In genomic region chr2:144524190-144524957, GRCh38 we compare ENCODE assay signal across 7 cellular contexts. TPM values are rescaled to one million over a fixed set of nuclear protein-coding genes. Genes with fewer than 3 reads are reported as not detected.
DNase-seq lines count a peak whose midpoint lies in the region; ATAC-seq, FAIRE-seq and TF ChIP-seq lines count a peak whose summit lies in the region.

No MANE protein-coding gene starts in this region.

- H3K27ac ChIP-seq in H9 (ENCODE audit: insufficient read length, low read depth, low read length), result no peak overlapping the region

- no peak for TF ChIP-seq CTCF in H9 (conservative IDR thresholded peaks at IDR 0.05)

- H2BK20ac ChIP-seq in H9 (ENCODE audit: low read depth, low read length, poor library complexity, severe bottlenecking), result no peak overlapping the region

- no peak overlapping the region for H3K56ac ChIP-seq in H9 (ENCODE audit: insufficient read length, low read depth, low read length)

- no peaks in the 10 kb centered on the region for H4K20me1 ChIP-seq in H9 (ENCODE audit: control insufficient read depth, insufficient read depth, insufficient read length)

- no peak overlapping the region for H2AK5ac ChIP-seq in H9 (ENCODE audit: insufficient read length, low read length)

- no peak overlapping the region for H2BK12ac ChIP-seq in H9 (ENCODE audit: insufficient read length, low read depth, low read length)

- no peak overlapping the region for H4K8ac ChIP-seq in H9 (replicated peaks; ENCODE audit: insufficient read length, low read depth, low read length)

- DNase-seq in H9 (peak; percentile 90), NOMO-1 treated with dmso at 0.1 percent for 144 hours (lab: John Stamatoyannopoulos, UW; ENCODE audit: unreplicated experiment) (peak; percentile 45), cerebellum (ENCODE audit: low spot score) (peak; percentile 14), left kidney (ENCODE audit: low read depth, low spot score) (peak; percentile 80), putamen (ENCODE audit: low spot score) (no peak), HTR-8/SVneo (ENCODE audit: insufficient read length, low spot score) (no peak)
- DNase-seq in stimulated activated naive CD8-positive, alpha-beta T cell treated with anti-CD3 and anti-CD28 coated beads, Interleukin-15, Interleukin-2, amounts not matched to agents 100 U/mL and 50 U/mL, for 24 hours, result peak; percentile 58

- H2BK5ac ChIP-seq in H9 (ENCODE audit: insufficient read length, low read length), result no peak overlapping the region

- peaks cover 32 to 41% of the 10 kb centered on the region in 2 experiments for H3K4me1 Mint-ChIP-seq in H9

- H3K79me2 ChIP-seq in H9 (ENCODE audit: insufficient read depth, low read length), result no peaks in the 10 kb centered on the region

- no peak for FAIRE-seq in HTR-8/SVneo (lab: Jason Lieb, UNC)

- H3K18ac ChIP-seq in H9 (ENCODE audit: insufficient read length, low read depth, low read length), result no peak overlapping the region

- H3K9ac ChIP-seq in H9 (ENCODE audit: extremely low read depth, insufficient read length, low read length), result peak overlapping the region; percentile 31

- no peaks in the 10 kb centered on the region for H3K9me3 ChIP-seq in H9 (ENCODE audit: control insufficient read depth, low read depth, low read length)

- H3K14ac ChIP-seq in H9 (ENCODE audit: insufficient read depth, low read length), result no peak overlapping the region

- H3K4ac ChIP-seq in H9 (ENCODE audit: low read depth, low read length), result no peak overlapping the region

- no peak overlapping the region for H2AFZ ChIP-seq in H9 (ENCODE audit: low read length)

- H2BK120ac ChIP-seq in H9 (ENCODE audit: low read depth, low read length, poor library complexity, severe bottlenecking), result no peak overlapping the region

- H3K9me3 Mint-ChIP-seq in H9, result no peaks in the 10 kb centered on the region; a peak in 1 of 5 replicates

- H3K79me1 ChIP-seq in H9 (ENCODE audit: insufficient read depth, low read depth, low read length, poor library complexity, severe bottlenecking), result no peaks in the 10 kb centered on the region

- H3K4me2 ChIP-seq in H9 (ENCODE audit: insufficient read depth, insufficient read length, low read length), result peak overlapping the region; percentile 84

- ATAC-seq in stimulated activated naive CD8-positive, alpha-beta T cell treated with anti-CD3 and anti-CD28 coated beads, Interleukin-15, Interleukin-2, amounts not matched to agents 100 U/mL and 50 U/mL, for 24 hours, result peak; percentile 47

- H3K27me3 ChIP-seq in H9 (ENCODE audit: insufficient read depth, low read length), result peaks cover 22% of the 10 kb centered on the region

- peaks cover 20% of the 10 kb centered on the region for H3K23me2 ChIP-seq in H9 (ENCODE audit: insufficient read length, low read depth, low read length, poor library complexity, severe bottlenecking)

- no CpG with 5 or more reads among the region's 54 CpGs for WGBS in H9 (ENCODE audit: extremely low coverage, insufficient read length, low lambda C conversion rate)

- H3K27ac Mint-ChIP-seq in H9, result peak overlapping the region; percentile 2 to 74 (median 10); a peak in 4 of 7 replicates

- H3K23ac ChIP-seq in H9 (ENCODE audit: insufficient read length, low read depth, low read length), result no peak overlapping the region

- no peak overlapping the region for H3T11ph ChIP-seq in H9 (ENCODE audit: low read length)

- peak overlapping the region; percentile 60 to 83 for H3K4me3 Mint-ChIP-seq in H9

- H4K5ac ChIP-seq in H9 (ENCODE audit: insufficient read length, low read depth, low read length), result no peak overlapping the region

- no peak overlapping the region for H4K91ac ChIP-seq in H9 (ENCODE audit: insufficient read length, low read depth, low read length)

- no peak overlapping the region for H2BK15ac ChIP-seq in H9 (ENCODE audit: low read depth, low read length)

- no peaks in the 10 kb centered on the region; the same call in 1 of the 2 replicates for H3K4me1 ChIP-seq in H9 (ENCODE audit: insufficient read depth, low read length)

- H3K36me3 Mint-ChIP-seq in H9 (ENCODE audit: insufficient read depth in 1 of 3, low read depth in 3 of 3), result no peaks in the 10 kb centered on the region

- peaks cover 3% of the 10 kb centered on the region for H3K27me3 Mint-ChIP-seq in H9 (ENCODE audit: low read depth)

RNA-seq across cellular contexts. Expression of gene ZEB2, which starts 4.5 kb away (rescaled TPM):
- total RNA-seq in H9 (2021) (0.77 and 1.2 TPM in 2 replicates), cerebellum (107 TPM)

Comparison
In these comparisons a context has a peak if more than half of its experiments do, and no peak if none do; other contexts are left out.
1. DNase-seq: peak in H9 (single experiment), NOMO-1 treated with dmso at 0.1 percent for 144 hours (single experiment), cerebellum (single experiment), left kidney (single experiment) and stimulated activated naive CD8-positive, alpha-beta T cell treated with anti-CD3 and anti-CD28 coated beads, Interleukin-15, Interleukin-2, amounts not matched to agents 100 U/mL and 50 U/mL, for 24 hours (single experiment); none in putamen (single experiment) and HTR-8/SVneo (single experiment).
2. RNA of gene ZEB2, which starts 4.5 kb away (total RNA-seq): 107 TPM in cerebellum (single experiment); 0.77 to 1.2 TPM in H9; every median in the first group is over 10 times any median in the second.